Comparison of ENCODE assay signal across 9 cellular contexts in genomic region chr16:49757744-49758069, GRCh38.
"Had no signal": no experiment of that assay in that cellular context is flagged by ENCODE, and none has a peak within 500 bp of the region (broad histone marks: within the 10 kb centered on the region; RNA-seq: fewer than 3 reads in every experiment).

No MANE protein-coding gene starts in this region.

- H3K27ac ChIP-seq: right lobe of liver, transverse colon had no signal

- H3K27ac Mint-ChIP-seq: activated B cell treated with CpG ODN at 0.5 μM for 24 hours; activated CD4-positive, alpha-beta T cell treated with anti-CD3 and anti-CD28 coated beads, Interleukin-2, amount 10 ng/mL, durations not matched to agents 24 days and 14 days; activated naive CD4-positive, alpha-beta T cell treated with anti-CD3 and anti-CD28 coated beads for 36 hours; mesothelial cell of epicardium; stimulated activated effector memory CD8-positive, alpha-beta T cell treated with anti-CD3 and anti-CD28 coated beads, Interleukin-12 subunit alpha, Interleukin-12 subunit beta, amount 100 ng/mL, for 72 hours had no signal

- H3K4me1 ChIP-seq: right lobe of liver had no signal

- H3K9me3 ChIP-seq: right lobe of liver, transverse colon had no signal

- H3K36me3 ChIP-seq: right lobe of liver, transverse colon had no signal

- H3K36me3 Mint-ChIP-seq: mesothelial cell of epicardium had no signal

- H3K9me3 Mint-ChIP-seq: activated B cell treated with CpG ODN at 0.5 μM for 24 hours; activated CD4-positive, alpha-beta T cell treated with anti-CD3 and anti-CD28 coated beads, Interleukin-2, amount 10 ng/mL, durations not matched to agents 24 days and 14 days; activated naive CD4-positive, alpha-beta T cell treated with anti-CD3 and anti-CD28 coated beads for 36 hours; central memory CD8-positive, alpha-beta T cell; mesothelial cell of epicardium; stimulated activated effector memory CD8-positive, alpha-beta T cell treated with anti-CD3 and anti-CD28 coated beads, Interleukin-12 subunit alpha, Interleukin-12 subunit beta, amount 100 ng/mL, for 72 hours had no signal

- DNase-seq: activated B cell treated with CpG ODN at 0.5 μM for 24 hours; activated CD4-positive, alpha-beta T cell treated with anti-CD3 and anti-CD28 coated beads, Interleukin-2, amount 10 ng/mL, durations not matched to agents 24 days and 14 days; activated naive CD4-positive, alpha-beta T cell treated with anti-CD3 and anti-CD28 coated beads for 36 hours; erythroblast; right lobe of liver; transverse colon had no signal

- H3K4me3 Mint-ChIP-seq: activated B cell treated with CpG ODN at 0.5 μM for 24 hours; activated CD4-positive, alpha-beta T cell treated with anti-CD3 and anti-CD28 coated beads, Interleukin-2, amount 10 ng/mL, durations not matched to agents 24 days and 14 days; activated naive CD4-positive, alpha-beta T cell treated with anti-CD3 and anti-CD28 coated beads for 36 hours; central memory CD8-positive, alpha-beta T cell; mesothelial cell of epicardium; stimulated activated effector memory CD8-positive, alpha-beta T cell treated with anti-CD3 and anti-CD28 coated beads, Interleukin-12 subunit alpha, Interleukin-12 subunit beta, amount 100 ng/mL, for 72 hours had no signal

- H3K4me1 Mint-ChIP-seq: central memory CD8-positive, alpha-beta T cell had no signal

- H3K27me3 ChIP-seq: right lobe of liver, transverse colon had no signal

- H3K4me3 ChIP-seq: right lobe of liver, transverse colon had no signal

- ATAC-seq: right lobe of liver; stimulated activated effector memory CD8-positive, alpha-beta T cell treated with anti-CD3 and anti-CD28 coated beads, Interleukin-12 subunit alpha, Interleukin-12 subunit beta, amount 100 ng/mL, for 72 hours had no signal
